8 cellular contexts compared by ENCODE assay signal in genomic region chr19:6373813-6374108, GRCh38. TPM values are rescaled to one million over a fixed set of nuclear protein-coding genes. Genes with fewer than 3 reads are reported as not detected.
DNase-seq lines count a peak whose midpoint lies in the region; ATAC-seq and TF ChIP-seq lines count a peak whose summit lies in the region.

No MANE protein-coding gene starts in this region.

- H3K36me3 Mint-ChIP-seq in chondrocyte (ENCODE audit: low read depth) (peaks cover 5% of the 10 kb centered on the region), natural killer cell (no peaks in the 10 kb centered on the region)

- H3K36me3 ChIP-seq in BE2C (peaks cover 6% of the 10 kb centered on the region), KOPT-K1 (ENCODE audit: insufficient read depth, low read length) (peaks cover 21% of the 10 kb centered on the region)

- H3K4me1 ChIP-seq in BE2C = peaks cover 8% of the 10 kb centered on the region

- peak overlapping the region; percentile 52 for H3K27ac ChIP-seq in KOPT-K1 (ENCODE audit: low read depth, low read length, poor library complexity, severe bottlenecking)

- H3K4me1 Mint-ChIP-seq in chondrocyte (ENCODE audit: low read depth) (peaks cover 42% of the 10 kb centered on the region), natural killer cell (peaks cover 15 to 25% of the 10 kb centered on the region in 2 donors)

- no peaks in the 10 kb centered on the region for H3K27me3 ChIP-seq in BE2C

- peak overlapping the region; percentile 79 for H3K4me3 Mint-ChIP-seq in chondrocyte (ENCODE audit: unreplicated experiment)
- peak overlapping the region; percentile 91 for H3K4me3 Mint-ChIP-seq in natural killer cell

- no peak for TF ChIP-seq CTCF in BE2C (IDR thresholded peaks at IDR 0.05; ENCODE audit: low read depth, low read length)
- no peak for TF ChIP-seq CTCF in chondrocyte (IDR thresholded peaks at IDR 0.05)
- no peak for TF ChIP-seq CTCF in natural killer cell (IDR thresholded peaks at IDR 0.05)

- DNase-seq in BE2C = no peak
- no peak for DNase-seq in chondrocyte (ENCODE audit: low spot score)
- DNase-seq in natural killer cell = no peak
- no peak for DNase-seq in activated gamma-delta T cell treated with Interleukin-2 at 50 U/mL for 16 hours
- no peak for DNase-seq in NCI-H1105 (lab: John Stamatoyannopoulos, UW)
- DNase-seq in NCI-H1694 (lab: John Stamatoyannopoulos, UW) = no peak
- no peak for DNase-seq in NCI-H526 treated with DMSO at 0.1 percent for 48 hours (lab: John Stamatoyannopoulos, UW)

- H3K27ac Mint-ChIP-seq in chondrocyte (ENCODE audit: unreplicated experiment) = peak overlapping the region; percentile 95
- peak overlapping the region; percentile 59 to 97 for H3K27ac Mint-ChIP-seq in natural killer cell

- no peaks in the 10 kb centered on the region for H3K9me3 ChIP-seq in BE2C
- H3K9me3 ChIP-seq in KOPT-K1 (ENCODE audit: insufficient read depth, low read length, poor library complexity, severe bottlenecking) = no peaks in the 10 kb centered on the region

- peak overlapping the region; percentile 51 for H3K4me3 ChIP-seq in BE2C (ENCODE audit: low read depth, low read length)

- intact Hi-C loops in natural killer cell (cut with micrococcal nuclease) = loop anchor here (1.0 to 2.0 kb wide), 2 partner anchors 20 to 469 kb away; partner anchors contain the start of genes GTF2F1 and VMAC

- H3K9me3 Mint-ChIP-seq in chondrocyte (ENCODE audit: low read depth) (no peaks in the 10 kb centered on the region), natural killer cell (no peaks in the 10 kb centered on the region)

- no peak for ATAC-seq in natural killer cell

- H3K27me3 Mint-ChIP-seq in chondrocyte (ENCODE audit: low read depth) (no peaks in the 10 kb centered on the region), natural killer cell (ENCODE audit: low read depth in 2 of 2) (no peaks in the 10 kb centered on the region)

RNA-seq across cellular contexts. Expression of gene ALKBH7, which starts 1.2 kb away (rescaled TPM):
- 127 TPM for polyA plus RNA-seq in BE2C (2012; ENCODE audit: insufficient read depth, insufficient read length, low read depth)
- total RNA-seq in chondrocyte = 46.0 to 74.3 TPM (median 71.7 TPM) in 3 replicates
- total RNA-seq in natural killer cell = 10 to 100 TPM; 23.7 to 30.4 (median 25.9) TPM

RNA-seq across cellular contexts. Expression of gene PSPN, which starts 2.0 kb away (rescaled TPM):
- polyA plus RNA-seq in BE2C (2012; ENCODE audit: insufficient read depth, insufficient read length, low read depth) = 2.3 TPM
- 2.8 to 3.4 TPM (median 3.1 TPM) in 3 replicates for total RNA-seq in chondrocyte
- total RNA-seq in natural killer cell = 1 to 10 TPM in 2 of 3 donors, under 1 TPM in 1; 0.82 to 1.1 (median 1.0) TPM

RNA-seq across cellular contexts. Expression of gene CLPP, which starts 12.4 kb away (rescaled TPM):
- 351 TPM for polyA plus RNA-seq in BE2C (2012; ENCODE audit: insufficient read depth, insufficient read length, low read depth)
- total RNA-seq in chondrocyte (66.5 to 74.6 TPM (median 68.3 TPM) in 3 replicates), natural killer cell (10 to 100 TPM; 40.8 to 61.4 (median 46.1) TPM)

RNA-seq across cellular contexts. Expression of gene GTF2F1, which starts 19.2 kb away (rescaled TPM):
- 283 TPM for polyA plus RNA-seq in BE2C (2012; ENCODE audit: insufficient read depth, insufficient read length, low read depth)
- 58.8 to 64.0 TPM (median 60.4 TPM) in 3 replicates for total RNA-seq in chondrocyte
- 10 to 100 TPM; 56.6 to 63.9 (median 63.9) TPM for total RNA-seq in natural killer cell

RNA-seq across cellular contexts. Expression of gene ACER1, which starts 40.3 kb away (rescaled TPM):
- not detected for polyA plus RNA-seq in BE2C (2012; ENCODE audit: insufficient read depth, insufficient read length, low read depth)
- not detected in 3 replicates for total RNA-seq in chondrocyte
- under 1 TPM in 2 of 3 donors, not detected in 1; 0.25 to 0.35 TPM for total RNA-seq in natural killer cell
